Comparison of ENCODE assay signal across 2 cellular contexts in genomic region chr7:12269100-12269895, GRCh38.
TF ChIP-seq lines count a peak whose summit lies in the region.

No MANE protein-coding gene starts in this region.

TF ChIP-seq in H1, 55 proteins besides CTCF, POLR2A, EP300 and RAD21:
- TF ChIP-seq, protein P1, sequence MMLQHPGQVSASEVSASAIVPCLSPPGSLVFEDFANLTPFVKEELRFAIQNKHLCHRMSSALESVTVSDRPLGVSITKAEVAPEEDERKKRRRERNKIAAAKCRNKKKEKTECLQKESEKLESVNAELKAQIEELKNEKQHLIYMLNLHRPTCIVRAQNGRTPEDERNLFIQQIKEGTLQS (IDR thresholded peaks at IDR 0.05; ENCODE audit: insufficient read depth, low read depth, low read length), result no peak
- TF ChIP-seq JUN (IDR thresholded peaks at IDR 0.05; ENCODE audit: low read depth, low read length), result no peak
- no peak for TF ChIP-seq POU5F1 (IDR thresholded peaks at IDR 0.05; ENCODE audit: low read depth, low read length)
- no peak for TF ChIP-seq TCF12 (IDR thresholded peaks at IDR 0.05; ENCODE audit: low read depth, low read length)
- no peak for TF ChIP-seq SIX5 (IDR thresholded peaks at IDR 0.05; ENCODE audit: low read depth, low read length)
- TF ChIP-seq, protein P2, sequence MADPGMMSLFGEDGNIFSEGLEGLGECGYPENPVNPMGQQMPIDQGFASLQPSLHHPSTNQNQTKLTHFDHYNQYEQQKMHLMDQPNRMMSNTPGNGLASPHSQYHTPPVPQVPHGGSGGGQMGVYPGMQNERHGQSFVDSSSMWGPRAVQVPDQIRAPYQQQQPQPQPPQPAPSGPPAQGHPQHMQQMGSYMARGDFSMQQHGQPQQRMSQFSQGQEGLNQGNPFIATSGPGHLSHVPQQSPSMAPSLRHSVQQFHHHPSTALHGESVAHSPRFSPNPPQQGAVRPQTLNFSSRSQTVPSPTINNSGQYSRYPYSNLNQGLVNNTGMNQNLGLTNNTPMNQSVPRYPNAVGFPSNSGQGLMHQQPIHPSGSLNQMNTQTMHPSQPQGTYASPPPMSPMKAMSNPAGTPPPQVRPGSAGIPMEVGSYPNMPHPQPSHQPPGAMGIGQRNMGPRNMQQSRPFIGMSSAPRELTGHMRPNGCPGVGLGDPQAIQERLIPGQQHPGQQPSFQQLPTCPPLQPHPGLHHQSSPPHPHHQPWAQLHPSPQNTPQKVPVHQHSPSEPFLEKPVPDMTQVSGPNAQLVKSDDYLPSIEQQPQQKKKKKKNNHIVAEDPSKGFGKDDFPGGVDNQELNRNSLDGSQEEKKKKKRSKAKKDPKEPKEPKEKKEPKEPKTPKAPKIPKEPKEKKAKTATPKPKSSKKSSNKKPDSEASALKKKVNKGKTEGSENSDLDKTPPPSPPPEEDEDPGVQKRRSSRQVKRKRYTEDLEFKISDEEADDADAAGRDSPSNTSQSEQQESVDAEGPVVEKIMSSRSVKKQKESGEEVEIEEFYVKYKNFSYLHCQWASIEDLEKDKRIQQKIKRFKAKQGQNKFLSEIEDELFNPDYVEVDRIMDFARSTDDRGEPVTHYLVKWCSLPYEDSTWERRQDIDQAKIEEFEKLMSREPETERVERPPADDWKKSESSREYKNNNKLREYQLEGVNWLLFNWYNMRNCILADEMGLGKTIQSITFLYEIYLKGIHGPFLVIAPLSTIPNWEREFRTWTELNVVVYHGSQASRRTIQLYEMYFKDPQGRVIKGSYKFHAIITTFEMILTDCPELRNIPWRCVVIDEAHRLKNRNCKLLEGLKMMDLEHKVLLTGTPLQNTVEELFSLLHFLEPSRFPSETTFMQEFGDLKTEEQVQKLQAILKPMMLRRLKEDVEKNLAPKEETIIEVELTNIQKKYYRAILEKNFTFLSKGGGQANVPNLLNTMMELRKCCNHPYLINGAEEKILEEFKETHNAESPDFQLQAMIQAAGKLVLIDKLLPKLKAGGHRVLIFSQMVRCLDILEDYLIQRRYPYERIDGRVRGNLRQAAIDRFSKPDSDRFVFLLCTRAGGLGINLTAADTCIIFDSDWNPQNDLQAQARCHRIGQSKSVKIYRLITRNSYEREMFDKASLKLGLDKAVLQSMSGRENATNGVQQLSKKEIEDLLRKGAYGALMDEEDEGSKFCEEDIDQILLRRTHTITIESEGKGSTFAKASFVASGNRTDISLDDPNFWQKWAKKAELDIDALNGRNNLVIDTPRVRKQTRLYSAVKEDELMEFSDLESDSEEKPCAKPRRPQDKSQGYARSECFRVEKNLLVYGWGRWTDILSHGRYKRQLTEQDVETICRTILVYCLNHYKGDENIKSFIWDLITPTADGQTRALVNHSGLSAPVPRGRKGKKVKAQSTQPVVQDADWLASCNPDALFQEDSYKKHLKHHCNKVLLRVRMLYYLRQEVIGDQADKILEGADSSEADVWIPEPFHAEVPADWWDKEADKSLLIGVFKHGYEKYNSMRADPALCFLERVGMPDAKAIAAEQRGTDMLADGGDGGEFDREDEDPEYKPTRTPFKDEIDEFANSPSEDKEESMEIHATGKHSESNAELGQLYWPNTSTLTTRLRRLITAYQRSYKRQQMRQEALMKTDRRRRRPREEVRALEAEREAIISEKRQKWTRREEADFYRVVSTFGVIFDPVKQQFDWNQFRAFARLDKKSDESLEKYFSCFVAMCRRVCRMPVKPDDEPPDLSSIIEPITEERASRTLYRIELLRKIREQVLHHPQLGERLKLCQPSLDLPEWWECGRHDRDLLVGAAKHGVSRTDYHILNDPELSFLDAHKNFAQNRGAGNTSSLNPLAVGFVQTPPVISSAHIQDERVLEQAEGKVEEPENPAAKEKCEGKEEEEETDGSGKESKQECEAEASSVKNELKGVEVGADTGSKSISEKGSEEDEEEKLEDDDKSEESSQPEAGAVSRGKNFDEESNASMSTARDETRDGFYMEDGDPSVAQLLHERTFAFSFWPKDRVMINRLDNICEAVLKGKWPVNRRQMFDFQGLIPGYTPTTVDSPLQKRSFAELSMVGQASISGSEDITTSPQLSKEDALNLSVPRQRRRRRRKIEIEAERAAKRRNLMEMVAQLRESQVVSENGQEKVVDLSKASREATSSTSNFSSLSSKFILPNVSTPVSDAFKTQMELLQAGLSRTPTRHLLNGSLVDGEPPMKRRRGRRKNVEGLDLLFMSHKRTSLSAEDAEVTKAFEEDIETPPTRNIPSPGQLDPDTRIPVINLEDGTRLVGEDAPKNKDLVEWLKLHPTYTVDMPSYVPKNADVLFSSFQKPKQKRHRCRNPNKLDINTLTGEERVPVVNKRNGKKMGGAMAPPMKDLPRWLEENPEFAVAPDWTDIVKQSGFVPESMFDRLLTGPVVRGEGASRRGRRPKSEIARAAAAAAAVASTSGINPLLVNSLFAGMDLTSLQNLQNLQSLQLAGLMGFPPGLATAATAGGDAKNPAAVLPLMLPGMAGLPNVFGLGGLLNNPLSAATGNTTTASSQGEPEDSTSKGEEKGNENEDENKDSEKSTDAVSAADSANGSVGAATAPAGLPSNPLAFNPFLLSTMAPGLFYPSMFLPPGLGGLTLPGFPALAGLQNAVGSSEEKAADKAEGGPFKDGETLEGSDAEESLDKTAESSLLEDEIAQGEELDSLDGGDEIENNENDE (IDR thresholded peaks at IDR 0.05; ENCODE audit: insufficient replicate concordance, low read length), result no peak
- no peak for TF ChIP-seq HDAC6 (IDR thresholded peaks at IDR 0.05; ENCODE audit: low read depth, low read length)
- no peak for TF ChIP-seq FOSL1 (IDR thresholded peaks at IDR 0.05; ENCODE audit: insufficient read depth, low read depth, low read length)
- no peak for TF ChIP-seq MAX (IDR thresholded peaks at IDR 0.05)
- no peak for TF ChIP-seq BRCA1 (IDR thresholded peaks at IDR 0.05; ENCODE audit: low read depth, low read length)
- TF ChIP-seq SP4 (IDR thresholded peaks at IDR 0.05; ENCODE audit: low read length), result no peak
- no peak for TF ChIP-seq SIRT6 (IDR thresholded peaks at IDR 0.05; ENCODE audit: low read length)
- TF ChIP-seq SUZ12 (IDR thresholded peaks at IDR 0.05; ENCODE audit: low read length), result no peak

TF ChIP-seq in HepG2, 621 proteins besides CTCF, POLR2A, EP300 and RAD21 (continues in another document):
- TF ChIP-seq TRIM24 (CRISPR knock-in tag; IDR thresholded peaks at IDR 0.05) (peak; percentile 59; the same call in 1 of the 2 replicates), SKI (IDR thresholded peaks at IDR 0.05; ENCODE audit: partially characterized antibody) (peak; percentile 35), ZNF292 (CRISPR knock-in tag; IDR thresholded peaks at IDR 0.05; ENCODE audit: borderline replicate concordance, low read depth) (peak; percentile 76; the same call in 1 of the 2 replicates), KMT2A (CRISPR knock-in tag; IDR thresholded peaks at IDR 0.05) (no peak), HNRNPL (IDR thresholded peaks at IDR 0.05; ENCODE audit: low read depth, low read length) (peak; percentile 68; the same call in 1 of the 2 replicates), ZNF672 (CRISPR knock-in tag; IDR thresholded peaks at IDR 0.05) (peak; percentile 14; the same call in 1 of the 2 replicates), KDM6A (CRISPR knock-in tag; IDR thresholded peaks at IDR 0.05; ENCODE audit: low read depth) (peak; percentile 65), ZMYM4 (CRISPR knock-in tag; IDR thresholded peaks at IDR 0.05) (peak; percentile 74), MAFG (CRISPR knock-in tag; IDR thresholded peaks at IDR 0.05) (no peak), CEBPG (CRISPR knock-in tag; IDR thresholded peaks at IDR 0.05) (peak; percentile 84), TEAD3 (CRISPR knock-in tag; optimal IDR thresholded peaks at IDR 0.05; ENCODE audit: borderline replicate concordance) (peak; percentile 59), CHCHD3 (CRISPR knock-in tag; IDR thresholded peaks at IDR 0.05) (no peak), SALL1 (CRISPR knock-in tag; IDR thresholded peaks at IDR 0.05) (peak; percentile 75), ZNF773 (CRISPR knock-in tag; IDR thresholded peaks at IDR 0.05; ENCODE audit: borderline replicate concordance) (no peak), ATF4 (CRISPR knock-in tag; IDR thresholded peaks at IDR 0.05) (peak in 1 of 2 experiments; percentile 50; a peak in 1 of 4 replicates), BCL6 (CRISPR knock-in tag; IDR thresholded peaks at IDR 0.05) (0 out of 2 replicates have a peak, but pooled peaks have one; percentile 24), TFDP2 (CRISPR knock-in tag; IDR thresholded peaks at IDR 0.05) (no peak), ZFY (CRISPR knock-in tag; IDR thresholded peaks at IDR 0.05) (peak; percentile 37; the same call in 1 of the 2 replicates), HMG20A (CRISPR knock-in tag; IDR thresholded peaks at IDR 0.05; ENCODE audit: borderline replicate concordance) (0 out of 2 replicates have a peak, but pooled peaks have one; percentile 27), XRCC5 (optimal IDR thresholded peaks at IDR 0.05; ENCODE audit: low read length) (peak; percentile 24)
- TF ChIP-seq, protein P3, sequence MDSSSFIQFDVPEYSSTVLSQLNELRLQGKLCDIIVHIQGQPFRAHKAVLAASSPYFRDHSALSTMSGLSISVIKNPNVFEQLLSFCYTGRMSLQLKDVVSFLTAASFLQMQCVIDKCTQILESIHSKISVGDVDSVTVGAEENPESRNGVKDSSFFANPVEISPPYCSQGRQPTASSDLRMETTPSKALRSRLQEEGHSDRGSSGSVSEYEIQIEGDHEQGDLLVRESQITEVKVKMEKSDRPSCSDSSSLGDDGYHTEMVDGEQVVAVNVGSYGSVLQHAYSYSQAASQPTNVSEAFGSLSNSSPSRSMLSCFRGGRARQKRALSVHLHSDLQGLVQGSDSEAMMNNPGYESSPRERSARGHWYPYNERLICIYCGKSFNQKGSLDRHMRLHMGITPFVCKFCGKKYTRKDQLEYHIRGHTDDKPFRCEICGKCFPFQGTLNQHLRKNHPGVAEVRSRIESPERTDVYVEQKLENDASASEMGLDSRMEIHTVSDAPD (CRISPR knock-in tag; IDR thresholded peaks at IDR 0.05), result peak; percentile 51; the same call in 1 of the 2 replicates
- TF ChIP-seq, protein P4, sequence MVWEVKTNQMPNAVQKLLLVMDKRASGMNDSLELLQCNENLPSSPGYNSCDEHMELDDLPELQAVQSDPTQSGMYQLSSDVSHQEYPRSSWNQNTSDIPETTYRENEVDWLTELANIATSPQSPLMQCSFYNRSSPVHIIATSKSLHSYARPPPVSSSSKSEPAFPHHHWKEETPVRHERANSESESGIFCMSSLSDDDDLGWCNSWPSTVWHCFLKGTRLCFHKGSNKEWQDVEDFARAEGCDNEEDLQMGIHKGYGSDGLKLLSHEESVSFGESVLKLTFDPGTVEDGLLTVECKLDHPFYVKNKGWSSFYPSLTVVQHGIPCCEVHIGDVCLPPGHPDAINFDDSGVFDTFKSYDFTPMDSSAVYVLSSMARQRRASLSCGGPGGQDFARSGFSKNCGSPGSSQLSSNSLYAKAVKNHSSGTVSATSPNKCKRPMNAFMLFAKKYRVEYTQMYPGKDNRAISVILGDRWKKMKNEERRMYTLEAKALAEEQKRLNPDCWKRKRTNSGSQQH (CRISPR knock-in tag; IDR thresholded peaks at IDR 0.05; ENCODE audit: low read depth), result no peak
- TF ChIP-seq, protein P5, sequence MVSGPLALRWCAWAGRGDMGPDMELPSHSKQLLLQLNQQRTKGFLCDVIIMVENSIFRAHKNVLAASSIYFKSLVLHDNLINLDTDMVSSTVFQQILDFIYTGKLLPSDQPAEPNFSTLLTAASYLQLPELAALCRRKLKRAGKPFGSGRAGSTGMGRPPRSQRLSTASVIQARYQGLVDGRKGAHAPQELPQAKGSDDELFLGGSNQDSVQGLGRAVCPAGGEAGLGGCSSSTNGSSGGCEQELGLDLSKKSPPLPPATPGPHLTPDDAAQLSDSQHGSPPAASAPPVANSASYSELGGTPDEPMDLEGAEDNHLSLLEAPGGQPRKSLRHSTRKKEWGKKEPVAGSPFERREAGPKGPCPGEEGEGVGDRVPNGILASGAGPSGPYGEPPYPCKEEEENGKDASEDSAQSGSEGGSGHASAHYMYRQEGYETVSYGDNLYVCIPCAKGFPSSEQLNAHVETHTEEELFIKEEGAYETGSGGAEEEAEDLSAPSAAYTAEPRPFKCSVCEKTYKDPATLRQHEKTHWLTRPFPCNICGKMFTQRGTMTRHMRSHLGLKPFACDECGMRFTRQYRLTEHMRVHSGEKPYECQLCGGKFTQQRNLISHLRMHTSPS (CRISPR knock-in tag; IDR thresholded peaks at IDR 0.05; ENCODE audit: low read depth), result peak; percentile 31; the same call in 1 of the 2 replicates
- TF ChIP-seq, protein P6, sequence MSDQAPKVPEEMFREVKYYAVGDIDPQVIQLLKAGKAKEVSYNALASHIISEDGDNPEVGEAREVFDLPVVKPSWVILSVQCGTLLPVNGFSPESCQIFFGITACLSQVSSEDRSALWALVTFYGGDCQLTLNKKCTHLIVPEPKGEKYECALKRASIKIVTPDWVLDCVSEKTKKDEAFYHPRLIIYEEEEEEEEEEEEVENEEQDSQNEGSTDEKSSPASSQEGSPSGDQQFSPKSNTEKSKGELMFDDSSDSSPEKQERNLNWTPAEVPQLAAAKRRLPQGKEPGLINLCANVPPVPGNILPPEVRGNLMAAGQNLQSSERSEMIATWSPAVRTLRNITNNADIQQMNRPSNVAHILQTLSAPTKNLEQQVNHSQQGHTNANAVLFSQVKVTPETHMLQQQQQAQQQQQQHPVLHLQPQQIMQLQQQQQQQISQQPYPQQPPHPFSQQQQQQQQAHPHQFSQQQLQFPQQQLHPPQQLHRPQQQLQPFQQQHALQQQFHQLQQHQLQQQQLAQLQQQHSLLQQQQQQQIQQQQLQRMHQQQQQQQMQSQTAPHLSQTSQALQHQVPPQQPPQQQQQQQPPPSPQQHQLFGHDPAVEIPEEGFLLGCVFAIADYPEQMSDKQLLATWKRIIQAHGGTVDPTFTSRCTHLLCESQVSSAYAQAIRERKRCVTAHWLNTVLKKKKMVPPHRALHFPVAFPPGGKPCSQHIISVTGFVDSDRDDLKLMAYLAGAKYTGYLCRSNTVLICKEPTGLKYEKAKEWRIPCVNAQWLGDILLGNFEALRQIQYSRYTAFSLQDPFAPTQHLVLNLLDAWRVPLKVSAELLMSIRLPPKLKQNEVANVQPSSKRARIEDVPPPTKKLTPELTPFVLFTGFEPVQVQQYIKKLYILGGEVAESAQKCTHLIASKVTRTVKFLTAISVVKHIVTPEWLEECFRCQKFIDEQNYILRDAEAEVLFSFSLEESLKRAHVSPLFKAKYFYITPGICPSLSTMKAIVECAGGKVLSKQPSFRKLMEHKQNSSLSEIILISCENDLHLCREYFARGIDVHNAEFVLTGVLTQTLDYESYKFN (CRISPR knock-in tag; conservative IDR thresholded peaks at IDR 0.05), result peak; percentile 80
